In the genomic region with DNA sequence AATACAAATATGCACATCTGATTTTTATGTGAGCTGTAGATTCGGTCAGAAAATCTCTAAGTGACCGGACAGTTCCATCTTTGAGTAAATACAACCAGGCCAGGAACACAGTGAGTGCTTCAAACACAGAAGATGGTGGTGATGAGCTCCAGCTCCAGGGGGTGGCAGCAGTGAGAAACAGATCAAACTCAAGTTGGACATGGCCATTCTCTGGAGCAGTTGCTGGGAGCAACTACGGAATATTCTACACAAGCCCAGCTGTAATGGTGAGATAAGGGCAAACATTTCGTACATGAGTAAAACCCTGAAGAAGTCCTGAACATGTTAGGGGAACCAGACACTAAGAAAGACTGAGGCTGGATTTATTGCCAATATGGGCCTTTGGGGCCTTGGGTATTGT, we compare ENCODE assay signal across 10 cellular contexts.
A peak's percentile ranks its signal among the peaks of the same experiment; 100 is the strongest.
DNase-seq lines count a peak whose midpoint lies in the region; ATAC-seq and TF ChIP-seq lines count a peak whose summit lies in the region.
"Had no signal": no experiment of that assay in that cellular context is flagged by ENCODE, and none has a peak within 500 bp of the region (broad histone marks: within the 10 kb centered on the region; RNA-seq: fewer than 3 reads in every experiment).

No MANE protein-coding gene starts in this region.

- DNase-seq in NCI-H82 treated with DMSO at 0.1 percent for 48 hours (lab: John Stamatoyannopoulos, UW; ENCODE audit: unreplicated experiment) (peak; percentile 73), epithelial cell of esophagus (ENCODE audit: low read depth) (peak; percentile 26), NCI-H524 treated with DMSO at 0.1 percent for 48 hours (lab: John Stamatoyannopoulos, UW) (no peak), aorta (no peak), NCI-H128 (lab: John Stamatoyannopoulos, UW; ENCODE audit: unreplicated experiment) (no peak)
- DNase-seq: activated naive CD8-positive, alpha-beta T cell treated with anti-CD3 and anti-CD28 coated beads, Interleukin-2, amount 10 ng/mL, durations not matched to agents 7 days and 5 days; CD4-positive, alpha-beta T cell had no signal

- H3K9me3 ChIP-seq in aorta (ENCODE audit: control insufficient read depth, low read length), result no peaks in the 10 kb centered on the region

- no peaks in the 10 kb centered on the region for H3K27me3 ChIP-seq in aorta (ENCODE audit: control insufficient read depth in 1 of 2, insufficient read depth in 2 of 2, low read length in 1 of 2)

- H3K27ac ChIP-seq in 22Rv1 (no peak overlapping the region), aorta (ENCODE audit: low read depth in 1 of 2, low read length in 2 of 2) (no peak overlapping the region)

- TF ChIP-seq CTCF in 22Rv1 (IDR thresholded peaks at IDR 0.05) (peak; percentile 80), GM12875 (IDR thresholded peaks at IDR 0.05; ENCODE audit: borderline replicate concordance, insufficient read depth, low read depth, low read length) (peak; percentile 47; the same call in 1 of the 2 replicates), epithelial cell of esophagus (IDR thresholded peaks at IDR 0.05; ENCODE audit: insufficient read depth, low read depth, low read length, missing control alignments) (peak; percentile 37)

- H3K4me1 ChIP-seq in aorta (ENCODE audit: control insufficient read depth in 1 of 2, insufficient read depth in 2 of 2, low read length in 2 of 2), result peaks cover 2% of the 10 kb centered on the region in 2 donors

- intact Hi-C loops in aorta (cut with DNase I), result no loop called here

- WGBS in aorta, 2 donors, result 71 to 75% methylated on average over 4 of the region's 4 CpGs

- H3K4me3 ChIP-seq in GM12875 (ENCODE audit: low read depth, low read length) (no peak overlapping the region), epithelial cell of esophagus (ENCODE audit: low read length) (no peak overlapping the region), aorta (ENCODE audit: low read length in 2 of 2) (no peak overlapping the region)

- ATAC-seq in HG03439 (IDR thresholded peaks at IDR 0.05; ENCODE audit: unreplicated experiment) (no peak), aorta (ENCODE audit: low FRiP score) (no peak)

- H3K36me3 ChIP-seq in aorta (ENCODE audit: control insufficient read depth in 1 of 2, insufficient read depth in 2 of 2, low read length in 1 of 2), result no peaks in the 10 kb centered on the region

Comparison
In these comparisons a context has a peak if more than half of its experiments do, and no peak if none do; other contexts are left out.
1. DNase-seq: peak in NCI-H82 treated with DMSO at 0.1 percent for 48 hours (single experiment) and epithelial cell of esophagus (single experiment); none in NCI-H524 treated with DMSO at 0.1 percent for 48 hours (single experiment), aorta (0 of 2) and NCI-H128 (single experiment).
2. Peak in every context shown above with its lines, with median percentiles within 50 percentile points of each other: CTCF ChIP-seq.